ENCODE assay signal across 18 cellular contexts in the genomic region with DNA sequence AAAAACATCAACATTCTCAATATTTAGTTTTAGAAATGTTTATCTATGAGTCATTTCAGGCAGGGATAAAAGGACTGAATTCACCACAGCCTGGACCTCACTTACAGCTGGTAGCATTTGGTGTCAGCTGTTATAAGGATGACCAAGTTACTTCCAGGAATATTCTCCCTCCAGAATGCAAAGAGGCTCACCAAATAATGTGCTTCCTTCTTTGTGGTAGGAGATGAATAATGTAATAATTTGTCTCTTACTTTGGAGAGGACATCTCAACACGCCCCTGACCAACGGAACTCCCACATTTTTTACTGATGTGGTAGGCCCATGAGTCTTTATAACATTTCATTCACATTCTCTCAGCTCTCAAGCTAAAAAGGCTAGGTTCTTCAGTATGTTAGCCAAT.
DNase-seq lines count a peak whose midpoint lies in the region; ATAC-seq and TF ChIP-seq lines count a peak whose summit lies in the region.
"Had no signal": no experiment of that assay in that cellular context is flagged by ENCODE, and none has a peak within 500 bp of the region (broad histone marks: within the 10 kb centered on the region; RNA-seq: fewer than 3 reads in every experiment).

No MANE protein-coding gene starts in this region.

- H3K4me1 Mint-ChIP-seq in activated CD4-positive, alpha-beta T cell treated with anti-CD3 and anti-CD28 coated beads for 36 hours, result no peaks in the 10 kb centered on the region
- H3K4me1 Mint-ChIP-seq: activated CD4-positive, alpha-beta T cell treated with anti-CD3 and anti-CD28 coated beads, Interleukin-2, amount 10 ng/mL, durations not matched to agents 7 days and 5 days had no signal

- H3K36me3 ChIP-seq in BJ (ENCODE audit: control insufficient read depth, insufficient read depth, low read length) (no peaks in the 10 kb centered on the region), mucosa of descending colon (ENCODE audit: low read depth) (no peaks in the 10 kb centered on the region)
- H3K36me3 ChIP-seq: adrenal gland had no signal

- POLR2A ChIA-PET in BJ (lab: Charles Lee), result no interaction called here
- POLR2A ChIA-PET in activated CD4-positive, alpha-beta T cell treated with anti-CD3 and anti-CD28 coated beads for 36 hours (lab: Charles Lee), result no interaction called here

- intact Hi-C loops in mucosa of descending colon (cut with DNase I, micrococcal nuclease), result no loop called here
- intact Hi-C loops in activated CD4-positive, alpha-beta T cell treated with anti-CD3 and anti-CD28 coated beads for 36 hours (cut with DNase I, micrococcal nuclease), result no loop called here

- no peak overlapping the region for H3K27ac Mint-ChIP-seq in activated CD4-positive, alpha-beta T cell treated with anti-CD3 and anti-CD28 coated beads for 36 hours
- H3K27ac Mint-ChIP-seq: activated CD4-positive, alpha-beta T cell treated with anti-CD3 and anti-CD28 coated beads, Interleukin-2, amount 10 ng/mL, durations not matched to agents 7 days and 5 days had no signal

- TF ChIP-seq CTCF in BJ (IDR thresholded peaks at IDR 0.05; ENCODE audit: insufficient read depth, low read depth, low read length) (no peak), mucosa of descending colon (IDR thresholded peaks at IDR 0.05) (no peak)

- H3K27me3 ChIP-seq in BJ (ENCODE audit: control insufficient read depth, insufficient read depth, low read length), result no peaks in the 10 kb centered on the region
- H3K27me3 ChIP-seq: adrenal gland, dorsolateral prefrontal cortex had no signal

- no peak overlapping the region for H3K4me3 Mint-ChIP-seq in activated CD4-positive, alpha-beta T cell treated with anti-CD3 and anti-CD28 coated beads for 36 hours
- H3K4me3 Mint-ChIP-seq: activated CD4-positive, alpha-beta T cell treated with anti-CD3 and anti-CD28 coated beads, Interleukin-2, amount 10 ng/mL, durations not matched to agents 7 days and 5 days had no signal

- DNase-seq in BJ (ENCODE audit: low read depth) (peak; percentile 14), NCI-H226 (peak; percentile 76), fibroblast of gingiva (ENCODE audit: low read depth) (peak; percentile 55), mucosa of descending colon (no peak), COLO668 (lab: John Stamatoyannopoulos, UW; ENCODE audit: unreplicated experiment) (no peak), islet precursor cell (no peak), KG1 (lab: John Stamatoyannopoulos, UW) (no peak)
- no peak for DNase-seq in activated CD4-positive, alpha-beta T cell treated with anti-CD3 and anti-CD28 coated beads for 36 hours
- DNase-seq: activated CD4-positive, alpha-beta T cell treated with anti-CD3 and anti-CD28 coated beads, Interleukin-2, amount 10 ng/mL, durations not matched to agents 7 days and 5 days; activated T-cell treated with anti-CD3 and anti-CD28 coated beads, Interleukin-2, amount 50 U/mL, for 48 hours; adrenal gland; AML-193; dorsolateral prefrontal cortex; H7; Karpas-422; NCI-H2029; SHP77 had no signal

- CTCF ChIA-PET in BJ (lab: Yijun Ruan, JAX), result no interaction called here
- CTCF ChIA-PET in activated CD4-positive, alpha-beta T cell treated with anti-CD3 and anti-CD28 coated beads for 36 hours (lab: Charles Lee), result no interaction called here

- ATAC-seq in mucosa of descending colon, result peak; percentile 40
- ATAC-seq in activated CD4-positive, alpha-beta T cell treated with anti-CD3 and anti-CD28 coated beads for 36 hours, result no peak

- no peaks in the 10 kb centered on the region for H3K9me3 ChIP-seq in mucosa of descending colon
- H3K9me3 ChIP-seq: adrenal gland had no signal

- no peaks in the 10 kb centered on the region for H3K27me3 Mint-ChIP-seq in activated CD4-positive, alpha-beta T cell treated with anti-CD3 and anti-CD28 coated beads for 36 hours
- H3K27me3 Mint-ChIP-seq: activated CD4-positive, alpha-beta T cell treated with anti-CD3 and anti-CD28 coated beads, Interleukin-2, amount 10 ng/mL, durations not matched to agents 7 days and 5 days had no signal

- no peak overlapping the region for H3K4me3 ChIP-seq in BJ (ENCODE audit: low read depth, low read length)
- no peak overlapping the region for H3K4me3 ChIP-seq in mucosa of descending colon
- H3K4me3 ChIP-seq: adrenal gland, dorsolateral prefrontal cortex had no signal

- H3K9me3 Mint-ChIP-seq in activated CD4-positive, alpha-beta T cell treated with anti-CD3 and anti-CD28 coated beads for 36 hours (ENCODE audit: low read depth), result no peaks in the 10 kb centered on the region

- no peaks in the 10 kb centered on the region for H3K4me1 ChIP-seq in mucosa of descending colon (ENCODE audit: low read depth)
- H3K4me1 ChIP-seq: parathyroid adenoma had no signal

- H3K36me3 Mint-ChIP-seq in activated CD4-positive, alpha-beta T cell treated with anti-CD3 and anti-CD28 coated beads for 36 hours (ENCODE audit: low read depth), result no peaks in the 10 kb centered on the region

Comparison
In these comparisons a context has a peak if more than half of its experiments do, and no peak if none do; other contexts are left out.
1. DNase-seq: peak in BJ (single experiment), NCI-H226 (single experiment) and fibroblast of gingiva (single experiment); none in mucosa of descending colon (0 of 3), COLO668 (single experiment), islet precursor cell (single experiment), KG1 (single experiment) and activated CD4-positive, alpha-beta T cell treated with anti-CD3 and anti-CD28 coated beads for 36 hours (single experiment).